In genomic region chr5:93746406-93747056, GRCh38 we compare ENCODE assay signal across 24 cellular contexts. TPM values are rescaled to one million over a fixed set of nuclear protein-coding genes. Genes with fewer than 3 reads are reported as not detected.
DNase-seq lines count a peak whose midpoint lies in the region; ATAC-seq, FAIRE-seq and TF ChIP-seq lines count a peak whose summit lies in the region.
"Had no signal": no experiment of that assay in that cellular context is flagged by ENCODE, and none has a peak within 500 bp of the region (broad histone marks: within the 10 kb centered on the region; RNA-seq: fewer than 3 reads in every experiment).

No MANE protein-coding gene starts in this region.

- H3K27ac Mint-ChIP-seq in naive thymus-derived CD8-positive, alpha-beta T cell, result no peak overlapping the region
- H3K27ac Mint-ChIP-seq: activated CD4-positive, alpha-beta T cell treated with anti-CD3 and anti-CD28 coated beads, Interleukin-2, amount 10 ng/mL, durations not matched to agents 7 days and 5 days; CD14-positive monocyte; mesothelial cell of epicardium; stimulated activated naive CD8-positive, alpha-beta T cell treated with anti-CD3 and anti-CD28 coated beads, Interleukin-15, Interleukin-2, amounts not matched to agents 100 ng/mL and 50 ng/mL, for 24 hours; type B pancreatic cell had no signal

- H3K4me2 ChIP-seq in HepG2 (ENCODE audit: low read depth, low read length), result no peak overlapping the region

- H3K4me3 ChIP-seq in HepG2 (replicated peaks in 1 of 3; ENCODE audit: insufficient read depth in 1 of 3, low read depth in 2 of 3, low read length in 3 of 3) (no peak overlapping the region), right lobe of liver (no peak overlapping the region), foreskin fibroblast (ENCODE audit: low read depth in 1 of 2, low read length in 2 of 2) (no peak overlapping the region)
- H3K4me3 ChIP-seq: coronary artery, heart right ventricle, right atrium auricular region had no signal

- peaks cover 21 to 34% (median 26%) of the 10 kb centered on the region in 3 donors for H3K36me3 Mint-ChIP-seq in naive thymus-derived CD8-positive, alpha-beta T cell

- intact Hi-C loops in HepG2 (cut with micrococcal nuclease; ENCODE audit: unreplicated experiment) (no loop called here), right lobe of liver (cut with DNase I) (no loop called here)

- no peak overlapping the region for H3K27ac ChIP-seq in HepG2 (ENCODE audit: extremely low read length, insufficient read depth, low read length)
- H3K27ac ChIP-seq in right lobe of liver, result no peak overlapping the region
- H3K27ac ChIP-seq: coronary artery, heart right ventricle, right atrium auricular region had no signal

- H3K9me3 Mint-ChIP-seq in naive thymus-derived CD8-positive, alpha-beta T cell, result peaks cover 0 to 9% (median 2%) of the 10 kb centered on the region in 9 donors
- H3K9me3 Mint-ChIP-seq: mesothelial cell of epicardium had no signal

- no peak for TF ChIP-seq POLR2A in HepG2 (IDR thresholded peaks at IDR 0.05; ENCODE audit: insufficient read depth in 1 of 2, low read depth in 2 of 2, low read length in 2 of 2)
- TF ChIP-seq POLR2A in right lobe of liver (IDR thresholded peaks at IDR 0.05), result no peak

- H3K27me3 ChIP-seq in HepG2 (ENCODE audit: control insufficient read depth in 1 of 2, insufficient read depth in 2 of 2, low read length in 2 of 2), result no peaks in the 10 kb centered on the region
- no peaks in the 10 kb centered on the region for H3K27me3 ChIP-seq in right lobe of liver
- H3K27me3 ChIP-seq: heart right ventricle, right atrium auricular region had no signal

- no peak overlapping the region for H2AFZ ChIP-seq in HepG2 (ENCODE audit: low read length)

- TF ChIP-seq EP300 in HepG2 (IDR thresholded peaks at IDR 0.05; ENCODE audit: low read depth in 2 of 2, low read length in 2 of 2), result no peak
- TF ChIP-seq EP300 in HepG2 (CRISPR knock-in tag; IDR thresholded peaks at IDR 0.05; ENCODE audit: borderline replicate concordance), result no peak

- no peak for FAIRE-seq in HepG2 (lab: Jason Lieb, UNC)
- FAIRE-seq: HTR-8/SVneo, islet of Langerhans had no signal

- POLR2A ChIA-PET in HepG2 (lab: Yijun Ruan, JAX), result no interaction called here
- POLR2A ChIA-PET in naive thymus-derived CD8-positive, alpha-beta T cell (lab: Charles Lee), result no interaction called here

- DNase-seq in HepG2 (ENCODE audit: low spot score) (no peak), right lobe of liver (no peak), amniotic epithelial cell (ENCODE audit: low read depth) (peak; percentile 58), foreskin fibroblast (peak; percentile 19 to 55), HuH-7.5 (ENCODE audit: low spot score) (no peak), NCI-H2196 (lab: John Stamatoyannopoulos, UW; ENCODE audit: unreplicated experiment) (no peak)
- no peak for DNase-seq in naive thymus-derived CD8-positive, alpha-beta T cell
- DNase-seq: 8988T; activated CD4-positive, alpha-beta T cell treated with anti-CD3 and anti-CD28 coated beads, Interleukin-2, amount 10 ng/mL, durations not matched to agents 7 days and 5 days; activated CD8-positive, alpha-beta memory T cell treated with anti-CD3 and anti-CD28 coated beads, Interleukin-2, amount 50 U/mL, for 48 hours; activated gamma-delta T cell; anterior cingulate cortex; heart right ventricle; NCI-H1694 treated with DMSO at 0.1 percent for 48 hours; NCI-H524 had no signal

- BruUV-seq in HepG2 (replicated peaks; lab: Mats Ljungman, UMichigan), result no TSS peak

- TF ChIP-seq RAD21 in HepG2 (CRISPR knock-in tag; IDR thresholded peaks at IDR 0.05), result no peak

- H3K9me3 ChIP-seq in HepG2 (ENCODE audit: low read length) (no peaks in the 10 kb centered on the region), right lobe of liver (no peaks in the 10 kb centered on the region)
- H3K9me3 ChIP-seq: heart right ventricle, right atrium auricular region had no signal

- H3K4me1 ChIP-seq in HepG2 (ENCODE audit: insufficient read depth, low read length) (peaks cover 6% of the 10 kb centered on the region), right lobe of liver (no peaks in the 10 kb centered on the region)
- H3K4me1 ChIP-seq: heart right ventricle, right atrium auricular region had no signal

- in situ Hi-C loops in HepG2 (cut with HindIII; ENCODE audit: extremely low pct_ligation_motif_present, low pct_unique_long_range_greater_than_20kb), result no loop called here

- no peaks in the 10 kb centered on the region for H4K20me1 ChIP-seq in HepG2 (ENCODE audit: insufficient read depth, low read length)

- no peaks in the 10 kb centered on the region for H3K79me2 ChIP-seq in HepG2 (ENCODE audit: insufficient read depth, low read length)

- CTCF ChIA-PET in HepG2 (lab: Yijun Ruan, JAX; ENCODE audit: low intra/inter-chr PET ratio, low total read pairs), result no interaction called here

- ATAC-seq in HepG2 (no peak), right lobe of liver (no peak), GM19351 (IDR thresholded peaks at IDR 0.05; ENCODE audit: unreplicated experiment) (no peak)
- ATAC-seq in naive thymus-derived CD8-positive, alpha-beta T cell, result no peak
- ATAC-seq: heart right ventricle had no signal

- no peaks in the 10 kb centered on the region for H3K36me3 ChIP-seq in HepG2 (replicated peaks in 1 of 2; ENCODE audit: control insufficient read depth in 1 of 2, insufficient read depth in 2 of 2, low read length in 2 of 2)
- no peaks in the 10 kb centered on the region for H3K36me3 ChIP-seq in right lobe of liver
- H3K36me3 ChIP-seq: heart right ventricle, right atrium auricular region had no signal

- no peaks in the 10 kb centered on the region for H3K27me3 Mint-ChIP-seq in naive thymus-derived CD8-positive, alpha-beta T cell
- H3K27me3 Mint-ChIP-seq: activated CD4-positive, alpha-beta T cell treated with anti-CD3 and anti-CD28 coated beads, Interleukin-2, amount 10 ng/mL, durations not matched to agents 7 days and 5 days; stimulated activated naive CD8-positive, alpha-beta T cell treated with anti-CD3 and anti-CD28 coated beads, Interleukin-15, Interleukin-2, amounts not matched to agents 100 ng/mL and 50 ng/mL, for 24 hours; type B pancreatic cell had no signal

- peaks cover under 1 to 6% (median 4%) of the 10 kb centered on the region in 4 donors for H3K4me1 Mint-ChIP-seq in naive thymus-derived CD8-positive, alpha-beta T cell

- TF ChIP-seq CTCF in HepG2 (CRISPR knock-in tag; IDR thresholded peaks at IDR 0.05) (no peak), right lobe of liver (IDR thresholded peaks at IDR 0.05) (no peak), foreskin fibroblast (IDR thresholded peaks at IDR 0.05; ENCODE audit: low read depth, low read length) (no peak)

- H3K9ac ChIP-seq in HepG2 (ENCODE audit: insufficient read depth, low read depth, low read length), result no peak overlapping the region

- H3K4me3 Mint-ChIP-seq in naive thymus-derived CD8-positive, alpha-beta T cell, result no peak overlapping the region
- H3K4me3 Mint-ChIP-seq: activated CD4-positive, alpha-beta T cell treated with anti-CD3 and anti-CD28 coated beads, Interleukin-2, amount 10 ng/mL, durations not matched to agents 7 days and 5 days; CD14-positive monocyte; mesothelial cell of epicardium; stimulated activated naive CD8-positive, alpha-beta T cell treated with anti-CD3 and anti-CD28 coated beads, Interleukin-15, Interleukin-2, amounts not matched to agents 100 ng/mL and 50 ng/mL, for 24 hours; type B pancreatic cell had no signal

TF ChIP-seq in HepG2, 621 proteins besides CTCF, POLR2A, EP300 and RAD21 (continues in another document):
- peak in 1 of 2 experiments; percentile 34; a peak in 2 of 4 replicates for TF ChIP-seq MAFK (conservative IDR thresholded peaks at IDR 0.05 in 1 of 2, IDR thresholded peaks at IDR 0.05 in 1 of 2; ENCODE audit: low read length in 2 of 2)
- TF ChIP-seq MAFF (IDR thresholded peaks at IDR 0.05; ENCODE audit: low read depth, low read length), result 0 out of 2 replicates have a peak, but pooled peaks have one; percentile 17
- TF ChIP-seq FOXO4 (CRISPR knock-in tag; conservative IDR thresholded peaks at IDR 0.05), result no peak

RNA-seq across cellular contexts. Expression of gene POU5F2, which starts 5.1 kb away (rescaled TPM):
- total RNA-seq in HepG2 (2016; rRNA removed; fragmentation: Illumina TruSeq; extraction: Trizol), result 0.10 and 0.38 TPM in 2 replicates
- total RNA-seq in HepG2 (2016; cell fraction: cytosol; rRNA removed; fragmentation: Illumina TruSeq; extraction: Trizol; ENCODE audit: low read depth), result not detected in 2 replicates
- total RNA-seq in HepG2 (2016; cell fraction: insoluble cytoplasmic fraction; rRNA removed; fragmentation: Illumina TruSeq; extraction: Trizol), result 0.12 and 0.35 TPM in 2 replicates
- total RNA-seq in HepG2 (2016; cell fraction: membrane; rRNA removed; fragmentation: Illumina TruSeq; extraction: Trizol), result 0.03 TPM in 1 of 2 replicates, not detected in the other
- total RNA-seq in HepG2 (2016; cell fraction: nucleus; rRNA removed; fragmentation: Illumina TruSeq; extraction: Trizol), result 2.4 and 2.5 TPM in 2 replicates
- polyA plus RNA-seq in HepG2 (2011; rRNA removed), result 0.09 and 0.13 TPM in 2 replicates
- polyA plus RNA-seq in HepG2 (2011; cell fraction: cytosol; rRNA removed), result 0.01 TPM in 1 of 2 replicates, not detected in the other
- 0.74 and 1.0 TPM in 2 replicates for polyA plus RNA-seq in HepG2 (2011; cell fraction: nucleus; rRNA removed)
- 0.04 TPM in 1 of 2 replicates, not detected in the other for polyA plus RNA-seq in HepG2 (2012)
- polyA plus RNA-seq in HepG2 (2016; cell fraction: cytosol; fragmentation: Illumina TruSeq; extraction: Trizol; ENCODE audit: low read depth), result not detected in 2 replicates
- not detected in 2 replicates for polyA plus RNA-seq in HepG2 (2016; cell fraction: insoluble cytoplasmic fraction; fragmentation: Illumina TruSeq; extraction: Trizol; ENCODE audit: low read depth)
- not detected in 2 replicates for polyA plus RNA-seq in HepG2 (2016; cell fraction: membrane; fragmentation: Illumina TruSeq; extraction: Trizol; ENCODE audit: low read depth)
- 0.11 TPM in 1 of 2 replicates, not detected in the other for polyA plus RNA-seq in HepG2 (2016; cell fraction: nucleus; fragmentation: Illumina TruSeq; extraction: Trizol; ENCODE audit: insufficient read depth, low read depth)
- 1.6 and 1.9 TPM in 2 replicates for polyA minus RNA-seq in HepG2 (2011; rRNA and poly(A)+ RNA removed; ENCODE audit: low replicate concordance)
- 0.09 and 0.10 TPM in 2 replicates for polyA minus RNA-seq in HepG2 (2011; cell fraction: cytosol; rRNA and poly(A)+ RNA removed)
- 17.4 and 20.1 TPM in 2 replicates for polyA minus RNA-seq in HepG2 (2011; cell fraction: nucleus; rRNA and poly(A)+ RNA removed)
- 1 to 10 TPM in 2 of 6 experiments, under 1 TPM in 4; 0.29 to 1.3 (median 0.52) TPM for total RNA-seq in right lobe of liver
- 1 to 10 TPM; 1.6 to 1.7 TPM for total RNA-seq in naive thymus-derived CD8-positive, alpha-beta T cell
- under 1 TPM in 2 of 3 donors, not detected in 1; 0.15 to 0.20 TPM for polyA plus RNA-seq in naive thymus-derived CD8-positive, alpha-beta T cell

Comparison
In these comparisons a context has a peak if more than half of its experiments do, and no peak if none do; other contexts are left out.
1. DNase-seq: peak in amniotic epithelial cell (single experiment) and foreskin fibroblast (2 of 2); none in HepG2 (single experiment), right lobe of liver (0 of 3), HuH-7.5 (single experiment), NCI-H2196 (single experiment) and naive thymus-derived CD8-positive, alpha-beta T cell (0 of 10).